ENCODE assay signal across 17 cellular contexts in genomic region chr1:40983286-40983685, GRCh38. TPM values are rescaled to one million over a fixed set of nuclear protein-coding genes. Genes with fewer than 3 reads are reported as not detected.
DNase-seq lines count a peak whose midpoint lies in the region; ATAC-seq and TF ChIP-seq lines count a peak whose summit lies in the region.
"Had no signal": no experiment of that assay in that cellular context is flagged by ENCODE, and none has a peak within 500 bp of the region (broad histone marks: within the 10 kb centered on the region; RNA-seq: fewer than 3 reads in every experiment).

No MANE protein-coding gene starts in this region.

- TF ChIP-seq POLR2A in vagina (IDR thresholded peaks at IDR 0.05) (no peak), body of pancreas (IDR thresholded peaks at IDR 0.05) (no peak)

- CTCF ChIA-PET in activated naive CD4-positive, alpha-beta T cell treated with anti-CD3 and anti-CD28 coated beads for 36 hours (lab: Charles Lee), result interaction anchor here (3.4 kb wide), 1 partner anchor 20 kb away, joined by 22 read pairs; no protein-coding TSS in a partner anchor
- CTCF ChIA-PET in activated naive CD4-positive, alpha-beta T cell treated with anti-CD3 and anti-CD28 coated beads, Interleukin-2, amount 10 ng/mL, durations not matched to agents 7 days and 5 days (lab: Charles Lee), result interaction anchor here (1.5 kb wide), 1 partner anchor 20 kb away, joined by 7 read pairs; no protein-coding TSS in a partner anchor

- TF ChIP-seq CTCF in vagina (IDR thresholded peaks at IDR 0.05) (no peak), body of pancreas (IDR thresholded peaks at IDR 0.05) (no peak)

- ATAC-seq in body of pancreas, result no peak

- H3K9me3 ChIP-seq in muscle layer of colon (ENCODE audit: low read length) (no peaks in the 10 kb centered on the region), vagina (no peaks in the 10 kb centered on the region), body of pancreas (no peaks in the 10 kb centered on the region)
- H3K9me3 ChIP-seq: adrenal gland, Caco-2, thyroid gland had no signal

- DNase-seq in activated naive CD4-positive, alpha-beta T cell treated with anti-CD3 and anti-CD28 coated beads for 36 hours, result no peak
- DNase-seq in activated naive CD4-positive, alpha-beta T cell treated with anti-CD3 and anti-CD28 coated beads, Interleukin-2, amount 10 ng/mL, durations not matched to agents 7 days and 5 days, result no peak
- DNase-seq in activated T-helper 2 cell treated with anti-CD3 and anti-CD28 coated beads, Interferon-gamma antibody, Interleukin-2, Interleukin-4, amounts not matched to agents 10 μg/mL and 5 μg/mL and 100 μg/mL, durations not matched to agents 14 hours and 24 hours and 36 hours (ENCODE audit: low spot score), result no peak
- DNase-seq in vagina (ENCODE audit: extremely low spot score in 2 of 2) (no peak), body of pancreas (no peak), T-helper 9 cell (no peak)
- no peak for DNase-seq in stimulated activated CD8-positive, alpha-beta memory T cell treated with anti-CD3 and anti-CD28 coated beads, Interleukin-4, amount 100 ng/mL, for 48 hours
- DNase-seq: adrenal gland, Caco-2, H7, mammary epithelial cell, NCI-H2029, NCI-H510A, OCI-M1, thyroid gland had no signal

- WGBS in body of pancreas, 2 donors, result 83 to 100% methylated on average over 1 of the region's 1 CpG

- H3K27ac ChIP-seq in muscle layer of colon (ENCODE audit: low read depth, low read length) (peak overlapping the region; percentile 65), vagina (peak overlapping the region; percentile 33), body of pancreas (no peak overlapping the region)
- H3K27ac ChIP-seq: SK-N-MC had no signal

- no peaks in the 10 kb centered on the region for H3K9me3 Mint-ChIP-seq in activated naive CD4-positive, alpha-beta T cell treated with anti-CD3 and anti-CD28 coated beads for 36 hours
- H3K9me3 Mint-ChIP-seq in activated naive CD4-positive, alpha-beta T cell treated with anti-CD3 and anti-CD28 coated beads, Interleukin-2, amount 10 ng/mL, durations not matched to agents 7 days and 5 days, result no peaks in the 10 kb centered on the region
- no peaks in the 10 kb centered on the region for H3K9me3 Mint-ChIP-seq in activated T-helper 2 cell treated with anti-CD3 and anti-CD28 coated beads, Interferon-gamma antibody, Interleukin-2, Interleukin-4, amounts not matched to agents 10 μg/mL and 5 μg/mL and 100 μg/mL, durations not matched to agents 14 hours and 24 hours and 36 hours

- H3K4me1 ChIP-seq in muscle layer of colon (ENCODE audit: insufficient read depth, low read length), result peaks cover 69% of the 10 kb centered on the region
- peaks cover 72% of the 10 kb centered on the region for H3K4me1 ChIP-seq in vagina
- peaks cover 54% of the 10 kb centered on the region for H3K4me1 ChIP-seq in body of pancreas

- peaks cover 65% of the 10 kb centered on the region for H3K36me3 Mint-ChIP-seq in activated naive CD4-positive, alpha-beta T cell treated with anti-CD3 and anti-CD28 coated beads for 36 hours (ENCODE audit: low read depth)
- peaks cover 51% of the 10 kb centered on the region for H3K36me3 Mint-ChIP-seq in activated naive CD4-positive, alpha-beta T cell treated with anti-CD3 and anti-CD28 coated beads, Interleukin-2, amount 10 ng/mL, durations not matched to agents 7 days and 5 days
- peaks cover 77% of the 10 kb centered on the region for H3K36me3 Mint-ChIP-seq in activated T-helper 2 cell treated with anti-CD3 and anti-CD28 coated beads, Interferon-gamma antibody, Interleukin-2, Interleukin-4, amounts not matched to agents 10 μg/mL and 5 μg/mL and 100 μg/mL, durations not matched to agents 14 hours and 24 hours and 36 hours (ENCODE audit: low read depth)

- no peak overlapping the region for H3K4me3 Mint-ChIP-seq in activated naive CD4-positive, alpha-beta T cell treated with anti-CD3 and anti-CD28 coated beads for 36 hours
- no peak overlapping the region for H3K4me3 Mint-ChIP-seq in activated naive CD4-positive, alpha-beta T cell treated with anti-CD3 and anti-CD28 coated beads, Interleukin-2, amount 10 ng/mL, durations not matched to agents 7 days and 5 days
- H3K4me3 Mint-ChIP-seq in activated T-helper 2 cell treated with anti-CD3 and anti-CD28 coated beads, Interferon-gamma antibody, Interleukin-2, Interleukin-4, amounts not matched to agents 10 μg/mL and 5 μg/mL and 100 μg/mL, durations not matched to agents 14 hours and 24 hours and 36 hours (ENCODE audit: low read depth), result peak overlapping the region; percentile 10

- peaks cover 57% of the 10 kb centered on the region for H3K4me1 Mint-ChIP-seq in activated naive CD4-positive, alpha-beta T cell treated with anti-CD3 and anti-CD28 coated beads for 36 hours (ENCODE audit: low read depth)
- H3K4me1 Mint-ChIP-seq in activated naive CD4-positive, alpha-beta T cell treated with anti-CD3 and anti-CD28 coated beads, Interleukin-2, amount 10 ng/mL, durations not matched to agents 7 days and 5 days, result peaks cover 46% of the 10 kb centered on the region
- peaks cover 59% of the 10 kb centered on the region for H3K4me1 Mint-ChIP-seq in activated T-helper 2 cell treated with anti-CD3 and anti-CD28 coated beads, Interferon-gamma antibody, Interleukin-2, Interleukin-4, amounts not matched to agents 10 μg/mL and 5 μg/mL and 100 μg/mL, durations not matched to agents 14 hours and 24 hours and 36 hours (ENCODE audit: low read depth)

- no peaks in the 10 kb centered on the region for H3K27me3 Mint-ChIP-seq in activated naive CD4-positive, alpha-beta T cell treated with anti-CD3 and anti-CD28 coated beads for 36 hours (ENCODE audit: low read depth)
- H3K27me3 Mint-ChIP-seq in activated naive CD4-positive, alpha-beta T cell treated with anti-CD3 and anti-CD28 coated beads, Interleukin-2, amount 10 ng/mL, durations not matched to agents 7 days and 5 days, result no peaks in the 10 kb centered on the region
- no peaks in the 10 kb centered on the region for H3K27me3 Mint-ChIP-seq in activated T-helper 2 cell treated with anti-CD3 and anti-CD28 coated beads, Interferon-gamma antibody, Interleukin-2, Interleukin-4, amounts not matched to agents 10 μg/mL and 5 μg/mL and 100 μg/mL, durations not matched to agents 14 hours and 24 hours and 36 hours (ENCODE audit: low read depth)

- intact Hi-C loops in activated naive CD4-positive, alpha-beta T cell treated with anti-CD3 and anti-CD28 coated beads for 36 hours (cut with micrococcal nuclease), result loop anchor here (10.0 kb wide), 1 partner anchor 812 kb away; no protein-coding TSS in a partner anchor
- intact Hi-C loops in activated T-helper 2 cell treated with anti-CD3 and anti-CD28 coated beads, Interferon-gamma antibody, Interleukin-2, Interleukin-4, amounts not matched to agents 10 μg/mL and 5 μg/mL and 100 μg/mL, durations not matched to agents 14 hours and 24 hours and 36 hours (cut with micrococcal nuclease), result loop anchor here (5.0 to 10.0 kb wide), 3 partner anchors 262 to 1702 kb away; partner anchors contain the start of genes NFYC, SCMH1 and YBX1
- intact Hi-C loops in vagina (cut with DNase I), result no loop called here
- intact Hi-C loops in body of pancreas (cut with DNase I), result no loop called here

- peak overlapping the region; percentile 4 for H3K9ac ChIP-seq in muscle layer of colon (ENCODE audit: low read length)

- no peaks in the 10 kb centered on the region for H3K27me3 ChIP-seq in muscle layer of colon (ENCODE audit: control insufficient read depth in 1 of 2, insufficient read depth in 2 of 2, low read length in 2 of 2)
- H3K27me3 ChIP-seq in vagina, result no peaks in the 10 kb centered on the region
- H3K27me3 ChIP-seq in body of pancreas, result no peaks in the 10 kb centered on the region
- H3K27me3 ChIP-seq: adrenal gland, thyroid gland had no signal

- H3K36me3 ChIP-seq in muscle layer of colon (ENCODE audit: insufficient read depth, low read length) (peaks cover 40% of the 10 kb centered on the region), vagina (peaks cover 0 to 29% of the 10 kb centered on the region in 2 donors), body of pancreas (replicated peaks in 1 of 2; ENCODE audit: insufficient read depth in 1 of 2, low read depth in 2 of 2) (no peaks in the 10 kb centered on the region)
- H3K36me3 ChIP-seq: adrenal gland, thyroid gland had no signal

- H3K27ac Mint-ChIP-seq in activated naive CD4-positive, alpha-beta T cell treated with anti-CD3 and anti-CD28 coated beads for 36 hours, result peak overlapping the region; percentile 35
- H3K27ac Mint-ChIP-seq in activated naive CD4-positive, alpha-beta T cell treated with anti-CD3 and anti-CD28 coated beads, Interleukin-2, amount 10 ng/mL, durations not matched to agents 7 days and 5 days, result no peak overlapping the region
- H3K27ac Mint-ChIP-seq in activated T-helper 2 cell treated with anti-CD3 and anti-CD28 coated beads, Interferon-gamma antibody, Interleukin-2, Interleukin-4, amounts not matched to agents 10 μg/mL and 5 μg/mL and 100 μg/mL, durations not matched to agents 14 hours and 24 hours and 36 hours, result peak overlapping the region; percentile 78

- H3K4me3 ChIP-seq in muscle layer of colon (ENCODE audit: low read depth in 1 of 2, low read length in 2 of 2), result peak overlapping the region in 1 of 2 donors; percentile 8
- H3K4me3 ChIP-seq in vagina, result no peak overlapping the region
- no peak overlapping the region for H3K4me3 ChIP-seq in body of pancreas
- H3K4me3 ChIP-seq: adrenal gland, SK-N-MC, thyroid gland had no signal

RNA-seq across cellular contexts. Expression of gene CTPS1, which starts 3.8 kb away (rescaled TPM):
- total RNA-seq in activated naive CD4-positive, alpha-beta T cell treated with anti-CD3 and anti-CD28 coated beads for 36 hours, result 10 to 100 TPM; 74.9 to 75.1 TPM
- 124 and 127 TPM in 2 replicates for total RNA-seq in activated T-helper 2 cell treated with anti-CD3 and anti-CD28 coated beads, Interferon-gamma antibody, Interleukin-2, Interleukin-4, amounts not matched to agents 10 μg/mL and 5 μg/mL and 100 μg/mL, durations not matched to agents 14 hours and 24 hours and 36 hours
- total RNA-seq in vagina (31.2 TPM), body of pancreas (10 to 100 TPM in 1 of 2 donors, 1 to 10 TPM in 1; 8.9 to 13.0 TPM)

RNA-seq across cellular contexts. Expression of gene SLFNL1, which starts 38.2 kb away (rescaled TPM):
- under 1 TPM; 0.10 to 0.12 TPM for total RNA-seq in activated naive CD4-positive, alpha-beta T cell treated with anti-CD3 and anti-CD28 coated beads for 36 hours
- 0.14 and 0.18 TPM in 2 replicates for total RNA-seq in activated T-helper 2 cell treated with anti-CD3 and anti-CD28 coated beads, Interferon-gamma antibody, Interleukin-2, Interleukin-4, amounts not matched to agents 10 μg/mL and 5 μg/mL and 100 μg/mL, durations not matched to agents 14 hours and 24 hours and 36 hours
- 1.2 TPM for total RNA-seq in vagina
- under 1 TPM; 0.33 to 0.78 TPM for total RNA-seq in body of pancreas
- total RNA-seq: H7 had no signal

Comparison
In these comparisons a context has a peak if more than half of its experiments do, and no peak if none do; other contexts are left out.
1. H3K27ac ChIP-seq: peak in muscle layer of colon (single experiment) and vagina (single experiment); none in body of pancreas (0 of 4).
2. intact Hi-C loops: an anchor here in activated naive CD4-positive, alpha-beta T cell treated with anti-CD3 and anti-CD28 coated beads for 36 hours (10.0 kb wide) and activated T-helper 2 cell treated with anti-CD3 and anti-CD28 coated beads, Interferon-gamma antibody, Interleukin-2, Interleukin-4, amounts not matched to agents 10 μg/mL and 5 μg/mL and 100 μg/mL, durations not matched to agents 14 hours and 24 hours and 36 hours (5.0 to 10.0 kb wide); none called in vagina and body of pancreas.